Comparison of ENCODE assay signal across 8 cellular contexts in the genomic region with DNA sequence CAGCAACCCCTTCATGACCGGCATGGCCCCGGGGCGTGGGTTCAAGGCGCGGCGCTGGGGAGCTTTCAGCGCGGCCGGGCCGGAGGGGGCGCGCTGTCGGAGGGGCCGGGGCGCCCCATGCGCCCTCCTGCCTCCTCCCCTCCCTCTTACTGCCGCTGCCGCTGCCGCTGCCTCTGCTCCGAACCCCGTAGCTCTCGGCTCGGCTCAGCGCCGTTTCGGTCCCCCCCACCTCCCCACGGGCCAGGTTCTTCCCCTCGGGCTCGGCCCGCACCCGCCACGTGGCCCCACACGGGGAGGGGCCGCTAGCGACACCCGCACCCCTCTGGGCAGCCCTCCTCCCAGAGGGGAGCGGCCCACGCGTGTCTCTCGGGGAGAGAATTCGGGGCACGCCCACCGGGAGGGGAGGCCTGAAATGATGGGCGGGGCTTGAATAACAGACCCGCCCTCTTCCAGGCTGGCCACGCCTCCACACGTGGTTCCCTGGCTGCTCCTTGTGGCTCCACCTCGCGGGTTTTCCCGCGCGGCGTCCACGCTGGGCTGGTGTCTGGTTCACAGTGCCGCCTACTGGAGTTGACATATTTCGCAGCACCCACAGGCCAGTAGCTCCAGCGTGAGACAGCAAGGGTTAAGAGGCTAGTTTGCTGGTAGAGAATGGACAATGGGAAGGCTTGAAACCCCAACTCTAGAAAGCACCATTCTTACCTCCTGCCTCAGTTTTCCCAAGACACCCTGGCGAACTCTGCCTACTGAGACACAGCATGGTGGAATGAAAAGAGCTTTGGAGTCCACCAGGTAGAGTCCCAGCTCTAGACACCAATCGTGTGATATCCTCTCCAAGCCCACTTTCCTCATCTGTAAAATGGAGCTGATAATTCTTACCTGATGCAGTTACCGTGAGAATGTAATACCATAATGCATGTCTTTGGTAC. TPM values are rescaled to one million over a fixed set of nuclear protein-coding genes. Genes with fewer than 3 reads are reported as not detected.
A peak's percentile ranks its signal among the peaks of the same experiment; 100 is the strongest.
DNase-seq lines count a peak whose midpoint lies in the region; ATAC-seq, FAIRE-seq and TF ChIP-seq lines count a peak whose summit lies in the region.

TSS of gene KCNH4 (minus strand) at position 221 of the 929 bp plus-strand sequence. CDS start at position 24, 197 bp downstream.

- H4K91ac ChIP-seq in neuronal stem cell (ENCODE audit: low read depth, low read length, poor library complexity), result no peak within 1 kb of the TSS

- TF ChIP-seq EP300 in stomach (IDR thresholded peaks at IDR 0.05), result no peak

- no peak within 1 kb of the TSS for H3K9ac ChIP-seq in neuronal stem cell (ENCODE audit: low read depth, low read length, poor library complexity)

- no peak for FAIRE-seq in RCC 7860 (lab: Jason Lieb, UNC)

- peak; percentile 83 for DNase-seq in Jurkat, Clone E6-1 (ENCODE audit: low read depth, low spot score)
- DNase-seq in RCC 7860 (ENCODE audit: low spot score), result peak; percentile 9
- DNase-seq in activated effector memory CD4-positive, alpha-beta T cell treated with anti-CD3 and anti-CD28 coated beads, Interleukin-2, amount 50 U/mL, for 16 hours, result peak; percentile 96
- DNase-seq in foreskin keratinocyte, result peak in 1 of 2 donors; percentile 21
- DNase-seq in neuronal stem cell (ENCODE audit: low spot score), result no peak
- DNase-seq in stomach, result peak; percentile 81

- H3K36me3 ChIP-seq in neuronal stem cell (replicated peaks in 1 of 2; ENCODE audit: control insufficient read depth in 2 of 2, insufficient read depth in 2 of 2, low read length in 2 of 2) (no peaks in the 10 kb centered on the region), stomach (no peaks in the 10 kb centered on the region)

- H3K27ac ChIP-seq in 22Rv1, result no peak within 1 kb of the TSS
- H3K27ac ChIP-seq in foreskin keratinocyte, result no peak within 1 kb of the TSS
- no peak within 1 kb of the TSS for H3K27ac ChIP-seq in neuronal stem cell (replicated peaks; ENCODE audit: low read length)
- H3K27ac ChIP-seq in stomach, result no peak within 1 kb of the TSS

- H3K23ac ChIP-seq in neuronal stem cell (ENCODE audit: low read depth, low read length, poor library complexity), result peak within 1 kb of the TSS; percentile 56

- no peak within 1 kb of the TSS for H2BK5ac ChIP-seq in neuronal stem cell (ENCODE audit: low read length)

- H3K4me2 ChIP-seq in neuronal stem cell (ENCODE audit: insufficient read depth, low read length, poor library complexity, severe bottlenecking), result peak within 1 kb of the TSS; percentile 22

- no peaks in the 10 kb centered on the region for H3K79me1 ChIP-seq in neuronal stem cell (ENCODE audit: low read depth, low read length)

- no peak within 1 kb of the TSS for H2AK5ac ChIP-seq in neuronal stem cell (ENCODE audit: low read depth, low read length)

- peaks cover 86% of the 10 kb centered on the region for H3K27me3 ChIP-seq in foreskin keratinocyte
- peaks cover 15 to 62% (median 52%) of the 10 kb centered on the region in 3 experiments for H3K27me3 ChIP-seq in neuronal stem cell (ENCODE audit: control insufficient read depth in 3 of 3, insufficient read depth in 3 of 3, low read depth in 1 of 3, low read length in 3 of 3)
- H3K27me3 ChIP-seq in stomach, result peaks cover 12 to 43% (median 23%) of the 10 kb centered on the region in 3 donors

- H4K8ac ChIP-seq in neuronal stem cell (ENCODE audit: low read depth, low read length), result no peak within 1 kb of the TSS

- ATAC-seq in GM18505 (IDR thresholded peaks at IDR 0.05; ENCODE audit: unreplicated experiment), result peak; percentile 43
- ATAC-seq in foreskin keratinocyte, result peak; percentile 16

- H3K14ac ChIP-seq in neuronal stem cell (ENCODE audit: low read length), result no peak within 1 kb of the TSS

- peak within 1 kb of the TSS; percentile 80 for H2AFZ ChIP-seq in neuronal stem cell (ENCODE audit: low read length)

- intact Hi-C loops in stomach (cut with DNase I; ENCODE audit: low total_unique reads), result no loop called here

- no peak within 1 kb of the TSS for H3K4ac ChIP-seq in neuronal stem cell (ENCODE audit: low read length)

- no peak within 1 kb of the TSS for H2BK120ac ChIP-seq in neuronal stem cell (ENCODE audit: low read depth, low read length)

- no CpG with 5 or more reads among the region's 60 CpGs for WGBS in neuronal stem cell (ENCODE audit: extremely low coverage in 2 of 2, insufficient read length in 2 of 2, insufficient replicate concordance in 1 of 2), 2 donors
- 5 to 11% (median 6%) methylated on average over 19 to 60 of the region's 60 CpGs for WGBS in stomach, 5 donors

- H2BK12ac ChIP-seq in neuronal stem cell (ENCODE audit: low read length), result no peak within 1 kb of the TSS

- H3K18ac ChIP-seq in neuronal stem cell (ENCODE audit: low read length), result no peak within 1 kb of the TSS

- H2BK15ac ChIP-seq in neuronal stem cell (ENCODE audit: low read length), result no peak within 1 kb of the TSS

- no peaks in the 10 kb centered on the region for H3K4me1 ChIP-seq in foreskin keratinocyte
- H3K4me1 ChIP-seq in neuronal stem cell (ENCODE audit: control insufficient read depth in 2 of 2, insufficient read depth in 1 of 2, low read depth in 1 of 2, low read length in 2 of 2), result peaks cover 19 to 21% of the 10 kb centered on the region in 2 donors
- peaks cover 21 to 40% (median 38%) of the 10 kb centered on the region in 4 donors for H3K4me1 ChIP-seq in stomach

- peak within 1 kb of the TSS; percentile 22 for H3K4me3 ChIP-seq in Jurkat, Clone E6-1 (ENCODE audit: low read length)
- H3K4me3 ChIP-seq in neuronal stem cell (ENCODE audit: low read length in 2 of 2) (peak within 1 kb of the TSS in 1 of 2 donors; percentile 25), stomach (peak within 1 kb of the TSS; percentile 41 to 55 (median 44))

- peaks cover 0 to 2% of the 10 kb centered on the region in 2 donors for H3K9me3 ChIP-seq in neuronal stem cell (replicated peaks in 1 of 2; ENCODE audit: control insufficient read depth in 2 of 2, insufficient read depth in 1 of 2, low read depth in 1 of 2, low read length in 2 of 2)
- no peaks in the 10 kb centered on the region for H3K9me3 ChIP-seq in stomach

- TF ChIP-seq POLR2A in GM18505 (IDR thresholded peaks at IDR 0.05; ENCODE audit: borderline replicate concordance, extremely low read depth, insufficient read depth, insufficient read length), result no peak
- TF ChIP-seq POLR2A in stomach (IDR thresholded peaks at IDR 0.05), result no peak

- peak; percentile 88 for TF ChIP-seq CTCF in 22Rv1 (IDR thresholded peaks at IDR 0.05)
- TF ChIP-seq CTCF in foreskin keratinocyte (conservative IDR thresholded peaks at IDR 0.05), result peak; percentile 64
- TF ChIP-seq CTCF in stomach (IDR thresholded peaks at IDR 0.05), result peak in 4 of 7 experiments; percentile 31 to 55 (median 44)

RNA-seq across cellular contexts. Expression of gene KCNH4, which starts in this region (rescaled TPM):
- 1.8 TPM for polyA plus RNA-seq in Jurkat, Clone E6-1 (2012; ENCODE audit: insufficient read depth, insufficient read length)
- total RNA-seq in foreskin keratinocyte (not detected in 2 replicates), stomach (not detected)
- polyA plus RNA-seq in foreskin keratinocyte (not detected in 2 replicates), stomach (not detected)
- polyA plus RNA-seq in neuronal stem cell (2013, experiment 1 of 2), result not detected
- polyA plus RNA-seq in neuronal stem cell (2013, experiment 2 of 2), result not detected

Comparison
In these comparisons a context has a peak if more than half of its experiments do, and no peak if none do; other contexts are left out.
1. Peak in ATAC-seq in foreskin keratinocyte; RNA of the gene not detected or under 1 TPM.
2. Peak in DNase-seq and H3K4me3 ChIP-seq in stomach; RNA of the gene not detected or under 1 TPM.